Comparison of ENCODE assay signal across 8 cellular contexts in the genomic region with DNA sequence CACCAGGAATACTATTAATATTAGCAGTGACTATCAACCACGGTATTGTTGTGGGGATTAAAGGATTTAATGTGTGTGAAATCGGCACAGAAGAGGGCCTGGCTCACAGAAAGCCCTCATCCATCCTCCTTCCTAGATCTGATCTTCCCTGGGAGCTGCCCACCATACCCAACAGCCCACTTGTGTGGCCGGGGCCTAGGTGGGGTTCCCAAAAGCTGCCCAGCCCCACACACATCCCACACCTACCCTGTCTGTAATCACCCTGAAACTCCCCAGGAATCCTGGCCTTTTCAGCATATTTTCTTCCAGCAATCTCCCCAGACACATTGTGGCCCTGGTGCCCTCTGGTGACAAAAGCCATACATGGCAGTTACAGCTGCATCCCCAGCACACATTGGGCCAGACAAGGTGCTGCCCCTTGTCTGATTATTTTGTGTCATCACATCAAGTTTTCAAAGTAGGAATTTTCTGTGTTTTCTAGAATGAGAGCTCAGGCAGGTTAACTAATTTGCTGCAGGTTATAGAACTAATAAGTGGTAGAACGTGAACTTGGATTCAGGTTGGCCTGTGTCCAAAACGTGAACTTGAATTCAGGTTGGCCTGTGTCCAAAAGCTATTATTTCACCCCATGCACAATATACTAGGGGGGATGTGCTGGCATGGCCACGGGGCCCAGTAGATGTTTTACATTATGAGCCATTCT. TPM values are rescaled to one million over a fixed set of nuclear protein-coding genes. Genes with fewer than 3 reads are reported as not detected.
A peak's percentile ranks its signal among the peaks of the same experiment; 100 is the strongest.
DNase-seq lines count a peak whose midpoint lies in the region; ATAC-seq and TF ChIP-seq lines count a peak whose summit lies in the region.

No MANE protein-coding gene starts in this region.

- H3K27me3 Mint-ChIP-seq in brain: no peaks in the 10 kb centered on the region

- H3K4me3 Mint-ChIP-seq in brain: peak overlapping the region in 3 of 5 experiments; percentile 13 to 54 (median 52)

- H3K9me3 Mint-ChIP-seq in brain: peaks cover 0 to 3% (median 0%) of the 10 kb centered on the region in 5 experiments

- peak; percentile 80 to 84 for TF ChIP-seq CTCF in brain (conservative IDR thresholded peaks at IDR 0.05)

- no peak for ATAC-seq in GM18861 (IDR thresholded peaks at IDR 0.05; ENCODE audit: unreplicated experiment)

- DNase-seq in NCI-H2107 treated with DMSO at 0.1 percent for 48 hours (lab: John Stamatoyannopoulos, UW; ENCODE audit: unreplicated experiment): peak; percentile 57
- DNase-seq in NCI-H2107 (lab: John Stamatoyannopoulos, UW): no peak
- peak; percentile 85 for DNase-seq in NCI-H2029 (lab: John Stamatoyannopoulos, UW)
- peak; percentile 61 for DNase-seq in UCSD-AML1 (lab: John Stamatoyannopoulos, UW; ENCODE audit: unreplicated experiment)
- peak; percentile 88 for DNase-seq in inferior parietal cortex (ENCODE audit: extremely low spot score)
- DNase-seq in stimulated activated CD4-positive, alpha-beta T cell treated with anti-CD3 and anti-CD28 coated beads, Interleukin-15, amount 100 ng/mL, for 1 hour (ENCODE audit: low read depth in 1 of 2, low spot score in 1 of 2): peak; percentile 32 to 43

- peaks cover 52% of the 10 kb centered on the region for H3K4me1 Mint-ChIP-seq in brain

- peak overlapping the region; percentile 72 to 92 (median 83) for H3K27ac Mint-ChIP-seq in brain

- no peaks in the 10 kb centered on the region for H3K36me3 Mint-ChIP-seq in brain

RNA-seq across cellular contexts. Expression of gene SLC6A9, which starts 5.3 kb away (rescaled TPM):
- 26.0 TPM for polyA plus RNA-seq in brain (ENCODE audit: insufficient read depth, low read depth, low replicate concordance)

RNA-seq across cellular contexts. Expression of gene CCDC24, which starts 45.2 kb away (rescaled TPM):
- polyA plus RNA-seq in brain (ENCODE audit: insufficient read depth, low read depth, low replicate concordance): 18.4 TPM

RNA-seq across cellular contexts. Expression of gene B4GALT2, which starts 57.5 kb away (rescaled TPM):
- polyA plus RNA-seq in brain (ENCODE audit: insufficient read depth, low read depth, low replicate concordance): 91.9 TPM
